ENCODE assay signal across 11 cellular contexts in genomic region chr3:58824777-58825176, GRCh38.
"Had no signal": no experiment of that assay in that cellular context is flagged by ENCODE, and none has a peak within 500 bp of the region (broad histone marks: within the 10 kb centered on the region; RNA-seq: fewer than 3 reads in every experiment).

No MANE protein-coding gene starts in this region.

- H3K9me3 ChIP-seq: esophagus squamous epithelium, lower lobe of right lung, suprapubic skin, transverse colon, uterus had no signal

- H3K36me3 ChIP-seq: esophagus squamous epithelium, lower lobe of right lung, suprapubic skin, transverse colon, uterus had no signal

- ATAC-seq: activated CD8-positive, alpha-beta memory T cell treated with anti-CD3 and anti-CD28 coated beads, Interleukin-2, amount 10 ng/mL, durations not matched to agents 7 days and 5 days; activated naive CD8-positive, alpha-beta T cell treated with anti-CD3 and anti-CD28 coated beads, Interleukin-2, amount 50 U/mL, for 24 hours; left cardiac atrium; lower lobe of right lung; stimulated activated naive CD8-positive, alpha-beta T cell treated with anti-CD3 and anti-CD28 coated beads, Interleukin-15, amount 100 ng/mL, for 72 hours had no signal

- DNase-seq: activated CD4-positive, CD25-positive, alpha-beta regulatory T cell; activated CD8-positive, alpha-beta memory T cell treated with anti-CD3 and anti-CD28 coated beads, Interleukin-2, amount 10 ng/mL, durations not matched to agents 7 days and 5 days; effector CD8-positive, alpha-beta T cell; esophagus squamous epithelium; lower lobe of right lung; uterus had no signal

- H3K4me3 ChIP-seq: esophagus squamous epithelium, lower lobe of right lung, suprapubic skin, uterus had no signal

- H3K4me1 ChIP-seq: esophagus squamous epithelium, lower lobe of right lung, suprapubic skin, uterus had no signal

- H3K27me3 ChIP-seq: esophagus squamous epithelium, suprapubic skin, transverse colon, uterus had no signal

- H3K27ac ChIP-seq: esophagus squamous epithelium, lower lobe of right lung, suprapubic skin, transverse colon, uterus had no signal
